Comparison of ENCODE assay signal across 1 cellular context in the genomic region with DNA sequence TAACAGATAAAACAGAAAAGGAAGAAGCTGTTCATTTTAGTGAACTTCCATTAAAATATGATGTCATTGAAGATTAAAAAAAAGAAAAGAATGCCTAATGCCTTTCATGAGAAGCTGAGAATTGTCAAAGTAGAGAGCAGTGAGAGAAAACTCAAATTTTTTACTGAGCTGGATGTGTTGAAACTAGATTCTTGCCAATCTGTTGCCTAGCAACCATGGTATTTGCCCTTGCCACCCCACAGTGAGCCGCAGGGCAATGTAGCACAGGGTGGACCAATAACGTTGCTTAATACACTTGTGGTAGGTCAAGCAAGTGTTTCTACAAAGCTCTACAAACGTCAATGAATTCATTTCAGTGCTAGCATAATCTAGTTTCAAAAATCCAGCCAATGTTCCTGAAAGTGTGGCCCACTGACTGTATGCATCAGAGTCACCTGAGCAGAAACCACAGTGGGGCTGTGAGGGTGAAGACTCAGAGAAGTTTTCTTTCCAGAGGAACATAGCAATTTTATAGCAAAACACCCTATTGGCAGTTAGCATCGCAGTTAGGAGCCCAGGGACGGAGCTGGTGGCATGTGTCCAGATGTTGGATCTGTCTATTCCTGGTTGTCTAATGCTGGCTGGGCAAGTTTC.
TF ChIP-seq lines count a peak whose summit lies in the region.

No MANE protein-coding gene starts in this region.

TF ChIP-seq in SK-N-SH, 30 proteins besides CTCF, POLR2A, EP300 and RAD21 (continued from another document):
- no peak for TF ChIP-seq RFX5 (IDR thresholded peaks at IDR 0.05; ENCODE audit: low read length)
